Comparison of ENCODE assay signal across 10 cellular contexts in the genomic region with DNA sequence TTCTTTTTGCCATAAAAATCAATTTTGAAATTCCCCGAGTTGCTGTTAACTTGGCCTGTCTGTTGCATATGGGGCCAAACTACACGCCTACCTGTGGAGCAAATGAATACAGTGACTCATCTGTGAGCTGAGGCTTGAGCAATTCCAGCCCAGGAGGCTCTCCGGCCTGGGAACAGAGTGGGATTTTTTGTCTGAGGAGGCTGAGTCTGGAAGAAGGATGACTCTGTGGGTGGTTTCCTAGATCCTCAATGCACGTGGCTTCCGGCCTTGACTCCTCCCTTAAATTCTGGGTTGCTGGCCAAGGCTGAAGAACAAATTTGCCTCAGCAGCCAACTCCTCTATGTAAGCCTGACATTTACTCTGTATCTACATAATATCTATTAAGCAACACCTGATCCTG.
DNase-seq lines count a peak whose midpoint lies in the region; ATAC-seq and TF ChIP-seq lines count a peak whose summit lies in the region.
"Had no signal": no experiment of that assay in that cellular context is flagged by ENCODE, and none has a peak within 500 bp of the region (broad histone marks: within the 10 kb centered on the region; RNA-seq: fewer than 3 reads in every experiment).

No MANE protein-coding gene starts in this region.

- H3K4me1 ChIP-seq in GM23248 (ENCODE audit: insufficient read depth) (peaks cover 26% of the 10 kb centered on the region), skeletal muscle tissue (ENCODE audit: control insufficient read depth in 3 of 3, insufficient read depth in 3 of 3, low read length in 3 of 3) (peaks cover 3 to 9% (median 8%) of the 10 kb centered on the region in 3 donors)

- H3K27me3 Mint-ChIP-seq in glutamatergic neuron (ENCODE audit: unreplicated experiment): peaks cover 4% of the 10 kb centered on the region

- H3K36me3 Mint-ChIP-seq in glutamatergic neuron (ENCODE audit: unreplicated experiment): peaks cover 16% of the 10 kb centered on the region

- peak overlapping the region; percentile 82 for H3K27ac ChIP-seq in GM23248
- H3K27ac ChIP-seq in skeletal muscle tissue (ENCODE audit: low read depth, low read length): peak overlapping the region; percentile 58

- H3K27ac Mint-ChIP-seq in glutamatergic neuron (ENCODE audit: unreplicated experiment): no peak overlapping the region
- H3K27ac Mint-ChIP-seq: activated naive CD4-positive, alpha-beta T cell treated with anti-CD3 and anti-CD28 coated beads for 36 hours had no signal

- TF ChIP-seq CTCF in astrocyte of the cerebellum (IDR thresholded peaks at IDR 0.05; ENCODE audit: low read depth, low read length, missing control alignments): no peak
- no peak for TF ChIP-seq CTCF in glutamatergic neuron (IDR thresholded peaks at IDR 0.05; ENCODE audit: partially characterized antibody, unreplicated experiment)

- H3F3A ChIP-seq in GM23248 (ENCODE audit: insufficient read depth): peaks cover 30% of the 10 kb centered on the region

- no peak for ATAC-seq in HG03280 (IDR thresholded peaks at IDR 0.05; ENCODE audit: unreplicated experiment)

- peaks cover 27% of the 10 kb centered on the region for H3K4me1 Mint-ChIP-seq in glutamatergic neuron (ENCODE audit: low read depth, unreplicated experiment)

- in situ Hi-C loops in GM23248 (cut with MboI): no loop called here
- in situ Hi-C loops in astrocyte of the cerebellum (cut with HindIII; ENCODE audit: low sequenced_read_pairs): no loop called here

- H3K4me2 ChIP-seq in GM23248 (ENCODE audit: unreplicated experiment): peak overlapping the region; percentile 34

- no peaks in the 10 kb centered on the region for H4K20me1 ChIP-seq in GM23248 (ENCODE audit: insufficient read depth)

- H3K27me3 ChIP-seq in GM23248 (replicated peaks; ENCODE audit: insufficient read depth): no peaks in the 10 kb centered on the region
- H3K27me3 ChIP-seq in skeletal muscle tissue (ENCODE audit: control insufficient read depth in 3 of 3, insufficient read depth in 3 of 3, low read length in 3 of 3): no peaks in the 10 kb centered on the region

- 1 to 3% methylated on average over 5 of the region's 5 CpGs for WGBS in GM23248 (ENCODE audit: low coverage in 1 of 2, low lambda C conversion rate in 2 of 2, missing lambda C conversion rate in 2 of 2), 2 experiments

- H3K9me3 ChIP-seq in GM23248 (ENCODE audit: low read depth) (no peaks in the 10 kb centered on the region), skeletal muscle tissue (ENCODE audit: control insufficient read depth in 3 of 3, low read length in 3 of 3) (no peaks in the 10 kb centered on the region)

- no peaks in the 10 kb centered on the region for H3K9me2 ChIP-seq in GM23248 (ENCODE audit: insufficient read depth)

- H3K4me3 ChIP-seq in GM23248: no peak overlapping the region
- H3K4me3 ChIP-seq in astrocyte of the cerebellum (ENCODE audit: low read depth, low read length): no peak overlapping the region
- no peak overlapping the region for H3K4me3 ChIP-seq in skeletal muscle tissue (ENCODE audit: low read length in 3 of 3)

- DNase-seq in GM23248: peak; percentile 99
- peak; percentile 90 for DNase-seq in astrocyte of the cerebellum (ENCODE audit: low read depth)
- peak; percentile 22 for DNase-seq in hepatic stellate cell (ENCODE audit: low spot score)
- no peak for DNase-seq in NCI-H69 (lab: John Stamatoyannopoulos, UW)
- no peak for DNase-seq in glutamatergic neuron
- no peak for DNase-seq in NCI-H2227 (lab: John Stamatoyannopoulos, UW; ENCODE audit: unreplicated experiment)
- DNase-seq: activated naive CD4-positive, alpha-beta T cell treated with anti-CD3 and anti-CD28 coated beads for 36 hours; NCI-H524 treated with DMSO at 0.1 percent for 48 hours had no signal

- H3K79me2 ChIP-seq in GM23248 (ENCODE audit: insufficient read depth): no peaks in the 10 kb centered on the region

- peaks cover 3% of the 10 kb centered on the region for H3K9me3 Mint-ChIP-seq in glutamatergic neuron (ENCODE audit: unreplicated experiment)

- H3K36me3 ChIP-seq in GM23248 (ENCODE audit: low read depth): no peaks in the 10 kb centered on the region
- H3K36me3 ChIP-seq in skeletal muscle tissue (ENCODE audit: control insufficient read depth in 3 of 3, insufficient read depth in 3 of 3, low read length in 3 of 3): no peaks in the 10 kb centered on the region

- H2AFZ ChIP-seq in GM23248: no peak overlapping the region

- H3K4me3 Mint-ChIP-seq in glutamatergic neuron (ENCODE audit: unreplicated experiment): no peak overlapping the region
- H3K4me3 Mint-ChIP-seq: activated naive CD4-positive, alpha-beta T cell treated with anti-CD3 and anti-CD28 coated beads for 36 hours had no signal

- H3K9ac ChIP-seq in GM23248: peak overlapping the region; percentile 9; the same call in 1 of the 2 replicates
- H3K9ac ChIP-seq in skeletal muscle tissue (ENCODE audit: low read depth in 1 of 3, low read length in 3 of 3): no peak overlapping the region

Comparison
In these comparisons a context has a peak if more than half of its experiments do, and no peak if none do; other contexts are left out.
1. DNase-seq: peak in GM23248 (single experiment), astrocyte of the cerebellum (single experiment) and hepatic stellate cell (single experiment); none in NCI-H69 (single experiment), glutamatergic neuron (single experiment) and NCI-H2227 (single experiment).